In genomic region chr2:63581266-63581961, GRCh38 we compare ENCODE assay signal across 11 cellular contexts. TPM values are rescaled to one million over a fixed set of nuclear protein-coding genes. Genes with fewer than 3 reads are reported as not detected.
DNase-seq lines count a peak whose midpoint lies in the region; ATAC-seq and TF ChIP-seq lines count a peak whose summit lies in the region.
"Had no signal": no experiment of that assay in that cellular context is flagged by ENCODE, and none has a peak within 500 bp of the region (broad histone marks: within the 10 kb centered on the region; RNA-seq: fewer than 3 reads in every experiment).

No MANE protein-coding gene starts in this region.

- ATAC-seq in Right ventricle myocardium inferior, result peak; percentile 83
- ATAC-seq in GM21529 (IDR thresholded peaks at IDR 0.05; ENCODE audit: unreplicated experiment), result no peak
- ATAC-seq: HCT116 had no signal

- intact Hi-C loops in Right ventricle myocardium inferior (cut with DNase I) (loop anchor here (10.0 kb wide), 1 partner anchor 97 kb away; no protein-coding TSS in a partner anchor), cardiac septum (cut with DNase I) (no loop called here)

- DNase-seq in Right ventricle myocardium inferior (ENCODE audit: missing footprints), result no peak
- no peak for DNase-seq in cardiac septum (ENCODE audit: low spot score)
- peak; percentile 75 for DNase-seq in fibroblast of gingiva (ENCODE audit: low read depth)
- no peak for DNase-seq in mesothelial cell of epicardium (ENCODE audit: low spot score in 2 of 2, unreplicated experiment in 2 of 2)
- DNase-seq in NCI-H510A (lab: John Stamatoyannopoulos, UW), result no peak
- no peak for DNase-seq in stimulated activated CD8-positive, alpha-beta memory T cell treated with anti-CD3 and anti-CD28 coated beads, Interleukin-4, amount 100 ng/mL, for 48 hours
- no peak for DNase-seq in AML-193 (lab: John Stamatoyannopoulos, UW)
- DNase-seq: GF-D8 had no signal

- H3K36me3 Mint-ChIP-seq in mesothelial cell of epicardium, result peaks cover 4% of the 10 kb centered on the region

- H3K27ac Mint-ChIP-seq in mesothelial cell of epicardium, result peak overlapping the region; percentile 56
- H3K27ac Mint-ChIP-seq: stimulated activated naive CD8-positive, alpha-beta T cell treated with anti-CD3 and anti-CD28 coated beads, Interleukin-15, Interleukin-2, amounts not matched to agents 100 ng/mL and 50 ng/mL, for 24 hours had no signal

- H3K27me3 Mint-ChIP-seq in mesothelial cell of epicardium (ENCODE audit: low read depth), result no peaks in the 10 kb centered on the region
- H3K27me3 Mint-ChIP-seq: stimulated activated naive CD8-positive, alpha-beta T cell treated with anti-CD3 and anti-CD28 coated beads, Interleukin-15, Interleukin-2, amounts not matched to agents 100 ng/mL and 50 ng/mL, for 24 hours had no signal

- no peak overlapping the region for H3K4me3 Mint-ChIP-seq in mesothelial cell of epicardium
- H3K4me3 Mint-ChIP-seq: stimulated activated naive CD8-positive, alpha-beta T cell treated with anti-CD3 and anti-CD28 coated beads, Interleukin-15, Interleukin-2, amounts not matched to agents 100 ng/mL and 50 ng/mL, for 24 hours had no signal

- peaks cover 9% of the 10 kb centered on the region for H3K4me1 Mint-ChIP-seq in mesothelial cell of epicardium

- no peak for TF ChIP-seq CTCF in mesothelial cell of epicardium (IDR thresholded peaks at IDR 0.05; ENCODE audit: unreplicated experiment)

- peaks cover 11% of the 10 kb centered on the region for H3K9me3 Mint-ChIP-seq in mesothelial cell of epicardium
- H3K9me3 Mint-ChIP-seq: stimulated activated naive CD8-positive, alpha-beta T cell treated with anti-CD3 and anti-CD28 coated beads, Interleukin-15, Interleukin-2, amounts not matched to agents 100 ng/mL and 50 ng/mL, for 24 hours had no signal

RNA-seq across cellular contexts. Expression of gene WDPCP, which starts 6.9 kb away (rescaled TPM):
- total RNA-seq in Right ventricle myocardium inferior (13.5 TPM), cardiac septum (27.3 TPM), mesothelial cell of epicardium (27.7 to 30.7 TPM (median 30.1 TPM) in 3 replicates)

RNA-seq across cellular contexts. Expression of gene MDH1, which starts 7.3 kb away (rescaled TPM):
- total RNA-seq in Right ventricle myocardium inferior (1,383 TPM), cardiac septum (1,107 TPM), mesothelial cell of epicardium (134 to 140 TPM (median 136 TPM) in 3 replicates)
